11 cellular contexts compared by ENCODE assay signal in the genomic region with DNA sequence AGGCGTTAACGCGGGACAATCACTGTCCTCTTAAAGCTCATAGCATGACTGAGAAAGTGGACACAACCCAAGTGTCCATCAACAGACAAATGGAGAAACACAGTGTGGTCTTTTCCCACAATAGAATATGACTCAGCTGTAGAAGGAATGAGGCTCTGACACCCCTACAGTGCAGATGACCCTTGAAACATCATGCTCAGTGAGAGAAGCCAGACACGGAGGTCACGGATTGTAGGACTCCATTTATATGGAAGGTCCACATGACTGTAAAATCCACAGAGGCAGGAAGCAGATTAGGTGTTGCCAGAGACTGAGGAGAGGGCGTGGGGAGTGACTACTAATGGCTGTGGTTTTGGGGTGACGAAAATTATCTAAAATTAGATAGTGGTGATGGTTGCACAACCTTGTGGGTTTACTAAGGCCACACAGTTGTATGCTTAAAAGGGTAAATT. TPM values are rescaled to one million over a fixed set of nuclear protein-coding genes. Genes with fewer than 3 reads are reported as not detected.
DNase-seq lines count a peak whose midpoint lies in the region; ATAC-seq and TF ChIP-seq lines count a peak whose summit lies in the region.
"Had no signal": no experiment of that assay in that cellular context is flagged by ENCODE, and none has a peak within 500 bp of the region (broad histone marks: within the 10 kb centered on the region; RNA-seq: fewer than 3 reads in every experiment).

No MANE protein-coding gene starts in this region.

- TF ChIP-seq POLR2A in ovary (IDR thresholded peaks at IDR 0.05), result no peak

- intact Hi-C loops in CD14-positive monocyte (cut with micrococcal nuclease) (no loop called here), ovary (cut with DNase I) (no loop called here)

- no peaks in the 10 kb centered on the region for H3K9me3 ChIP-seq in ovary
- H3K9me3 ChIP-seq: esophagus muscularis mucosa had no signal

- peak overlapping the region in 6 of 7 donors; percentile 93 to 99 (median 98) for H3K27ac Mint-ChIP-seq in CD14-positive monocyte

- peaks cover 4 to 11% of the 10 kb centered on the region in 2 donors for H3K36me3 Mint-ChIP-seq in CD14-positive monocyte

- in situ Hi-C loops in GM13977 (cut with MboI; ENCODE audit: low pct_unique_long_range_greater_than_20kb, low sequenced_read_pairs, unreplicated experiment), result no loop called here

- no peak overlapping the region for H3K4me3 ChIP-seq in ovary
- H3K4me3 ChIP-seq: esophagus muscularis mucosa had no signal

- H3K4me3 Mint-ChIP-seq in CD14-positive monocyte, result peak overlapping the region in 1 of 2 donors; percentile 52

- TF ChIP-seq EP300 in ovary (IDR thresholded peaks at IDR 0.05), result no peak

- H3K4me1 Mint-ChIP-seq in CD14-positive monocyte, result peaks cover 51% of the 10 kb centered on the region

- 73 to 83% (median 79%) methylated on average over 7 of the region's 7 CpGs for WGBS in ovary, 3 donors

- ATAC-seq in GM21447 (IDR thresholded peaks at IDR 0.05; ENCODE audit: unreplicated experiment), result peak; percentile 50

- H3K36me3 ChIP-seq in ovary, result no peaks in the 10 kb centered on the region
- H3K36me3 ChIP-seq: esophagus muscularis mucosa had no signal

- no peaks in the 10 kb centered on the region for H3K4me1 ChIP-seq in ovary (ENCODE audit: insufficient read depth)

- peaks cover 0 to 2% (median 0%) of the 10 kb centered on the region in 3 donors for H3K27me3 Mint-ChIP-seq in CD14-positive monocyte (ENCODE audit: low read depth in 3 of 3)

- DNase-seq in CD14-positive monocyte (ENCODE audit: low spot score) (peak; percentile 89), SIG-M5 treated with dmso at 0.1 percent for 504 hours (lab: John Stamatoyannopoulos, UW; ENCODE audit: unreplicated experiment) (peak; percentile 97), foreskin melanocyte (peak; percentile 66), GM13977 (ENCODE audit: low spot score) (no peak), ovary (no peak), RPMI8226 (no peak), NCI-H2081 treated with DMSO at 0.1 percent for 48 hours (lab: John Stamatoyannopoulos, UW) (no peak)
- DNase-seq: NCI-H446 treated with DMSO at 0.1 percent for 48 hours, nucleus accumbens had no signal

- H3K27me3 ChIP-seq in ovary, result no peaks in the 10 kb centered on the region
- H3K27me3 ChIP-seq: esophagus muscularis mucosa had no signal

- no peak overlapping the region for H3K27ac ChIP-seq in ovary
- H3K27ac ChIP-seq: esophagus muscularis mucosa had no signal

- no peak for TF ChIP-seq CTCF in CD14-positive monocyte (IDR thresholded peaks at IDR 0.05)
- TF ChIP-seq CTCF in GM13977 (IDR thresholded peaks at IDR 0.05; ENCODE audit: extremely low read depth, insufficient read depth, missing control alignments), result no peak
- TF ChIP-seq CTCF in ovary (IDR thresholded peaks at IDR 0.05), result no peak

- H3K9me3 Mint-ChIP-seq in CD14-positive monocyte, result peaks cover 5 to 31% (median 10%) of the 10 kb centered on the region in 7 donors

RNA-seq across cellular contexts. Expression of a gene that starts 6.1 kb away (rescaled TPM):
- polyA plus RNA-seq in CD14-positive monocyte (1 to 10 TPM; 1.1 to 1.7 TPM), ovary (1 to 10 TPM; 3.2 to 4.8 TPM)
- total RNA-seq in ovary, result 1 to 10 TPM; 4.2 to 9.3 (median 6.0) TPM

Comparison
In these comparisons a context has a peak if more than half of its experiments do, and no peak if none do; other contexts are left out.
1. DNase-seq: peak in CD14-positive monocyte (single experiment), SIG-M5 treated with dmso at 0.1 percent for 504 hours (single experiment) and foreskin melanocyte (single experiment); none in GM13977 (single experiment), ovary (0 of 5), RPMI8226 (single experiment) and NCI-H2081 treated with DMSO at 0.1 percent for 48 hours (single experiment).